19 cellular contexts compared by ENCODE assay signal in the genomic region with DNA sequence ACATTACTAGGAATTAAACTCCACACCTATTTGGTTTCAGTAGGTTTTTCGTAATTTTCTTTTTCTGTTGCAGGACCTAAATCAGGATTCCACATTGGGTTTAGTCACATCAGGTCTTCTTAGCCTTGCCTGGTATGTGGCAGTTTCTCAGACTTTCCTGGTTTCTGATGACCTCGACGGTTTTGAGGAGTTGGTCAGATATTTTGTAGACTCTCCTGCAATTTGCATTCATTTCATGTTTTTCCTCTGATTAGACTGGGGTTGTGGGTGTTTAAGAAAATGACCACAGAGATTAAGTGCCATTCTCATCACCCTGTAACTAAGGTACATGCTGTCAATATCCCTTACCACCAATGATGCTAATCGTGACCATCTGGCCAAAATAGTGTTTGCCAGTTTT.
A peak's percentile ranks its signal among the peaks of the same experiment; 100 is the strongest.
DNase-seq lines count a peak whose midpoint lies in the region; TF ChIP-seq lines count a peak whose summit lies in the region.
"Had no signal": no experiment of that assay in that cellular context is flagged by ENCODE, and none has a peak within 500 bp of the region (broad histone marks: within the 10 kb centered on the region; RNA-seq: fewer than 3 reads in every experiment).

No MANE protein-coding gene starts in this region.

- no peak overlapping the region for H2BK5ac ChIP-seq in mesenchymal stem cell (ENCODE audit: low read depth, low read length, poor library complexity, severe bottlenecking)

- H3K36me3 ChIP-seq in brain microvascular endothelial cell (replicated peaks) (no peaks in the 10 kb centered on the region), mesenchymal stem cell (ENCODE audit: control insufficient read depth in 1 of 2, insufficient read depth in 2 of 2, low read depth in 1 of 2, low read length in 2 of 2) (no peaks in the 10 kb centered on the region), uterus (no peaks in the 10 kb centered on the region)
- H3K36me3 ChIP-seq: HAP-1, SJSA1 had no signal

- no peak overlapping the region for H4K8ac ChIP-seq in mesenchymal stem cell (ENCODE audit: low read length)

- no peak overlapping the region for H2BK15ac ChIP-seq in mesenchymal stem cell (ENCODE audit: low read depth, poor library complexity, severe bottlenecking)

- no peak overlapping the region for H3K23ac ChIP-seq in mesenchymal stem cell (ENCODE audit: low read length in 2 of 2)

- no peaks in the 10 kb centered on the region for H3K27me3 ChIP-seq in brain microvascular endothelial cell (replicated peaks)
- peaks cover 0 to 21% of the 10 kb centered on the region in 2 experiments for H3K27me3 ChIP-seq in mesenchymal stem cell (ENCODE audit: control insufficient read depth in 1 of 2, insufficient read depth in 1 of 2, low read length in 2 of 2)
- H3K27me3 ChIP-seq in uterus, result no peaks in the 10 kb centered on the region
- H3K27me3 ChIP-seq: SJSA1 had no signal

- no peak overlapping the region for H2AFZ ChIP-seq in mesenchymal stem cell (ENCODE audit: low read depth, low read length)

- no peak overlapping the region for H3K9ac ChIP-seq in mesenchymal stem cell (ENCODE audit: low read length)

- intact Hi-C loops in uterus (cut with DNase I; ENCODE audit: low total_unique reads), result no loop called here

- peak; percentile 51 for DNase-seq in EH (ENCODE audit: low read depth)
- DNase-seq in NCI-H226, result peak; percentile 47
- DNase-seq in brain microvascular endothelial cell, result peak; percentile 80
- no peak for DNase-seq in mesenchymal stem cell
- DNase-seq in NCI-H2227 (lab: John Stamatoyannopoulos, UW; ENCODE audit: unreplicated experiment), result no peak
- DNase-seq in superior temporal gyrus (ENCODE audit: extremely low spot score), result no peak
- DNase-seq in uterus, result no peak
- no peak for DNase-seq in NCI-H2029 (lab: John Stamatoyannopoulos, UW)
- DNase-seq: C1 segment of cervical spinal cord, DMS79, NCI-H1092 treated with DMSO at 0.1 percent for 48 hours, NCI-H146, NCI-H2081 treated with DMSO at 0.1 percent for 48 hours, NCI-H510A, NCI-H748 treated with DMSO at 0.1 percent for 48 hours, OCI-M1 had no signal

- no peak overlapping the region for H3K4ac ChIP-seq in mesenchymal stem cell (ENCODE audit: low read depth in 1 of 2, low read length in 2 of 2)

- no peak overlapping the region for H3K14ac ChIP-seq in mesenchymal stem cell (ENCODE audit: low read length in 2 of 2)

- no peaks in the 10 kb centered on the region for H3K79me1 ChIP-seq in mesenchymal stem cell (replicated peaks; ENCODE audit: low read length, poor library complexity, severe bottlenecking)

- TF ChIP-seq CTCF in brain microvascular endothelial cell (IDR thresholded peaks at IDR 0.05; ENCODE audit: low read depth, low read length, missing control alignments), result no peak
- no peak for TF ChIP-seq CTCF in uterus (IDR thresholded peaks at IDR 0.05)

- 88% methylated on average over 3 of the region's 4 CpGs for WGBS in mesenchymal stem cell

- H2AK5ac ChIP-seq in mesenchymal stem cell (ENCODE audit: low read length, severe bottlenecking), result no peak overlapping the region

- H3K4me1 ChIP-seq in mesenchymal stem cell (ENCODE audit: control insufficient read depth, insufficient read depth, low read depth, low read length), result peaks cover 2% of the 10 kb centered on the region
- H3K4me1 ChIP-seq in uterus, result no peaks in the 10 kb centered on the region
- H3K4me1 ChIP-seq: HAP-1, SJSA1 had no signal

- H2BK12ac ChIP-seq in mesenchymal stem cell (ENCODE audit: low read length in 2 of 2), result no peak overlapping the region

- H2BK120ac ChIP-seq in mesenchymal stem cell (ENCODE audit: low read depth, low read length), result no peak overlapping the region

- H3K18ac ChIP-seq in mesenchymal stem cell (ENCODE audit: low read depth in 1 of 2, low read length in 2 of 2), result no peak overlapping the region

- H3K4me2 ChIP-seq in mesenchymal stem cell (ENCODE audit: low read length, poor library complexity, severe bottlenecking), result no peak overlapping the region

- no peak overlapping the region for H3K4me3 ChIP-seq in brain microvascular endothelial cell (ENCODE audit: low read depth, low read length)
- no peak overlapping the region for H3K4me3 ChIP-seq in mesenchymal stem cell (ENCODE audit: insufficient read depth in 1 of 2, low read depth in 1 of 2, low read length in 2 of 2)
- no peak overlapping the region for H3K4me3 ChIP-seq in uterus
- H3K4me3 ChIP-seq: HAP-1, K562, SJSA1 had no signal

- no peak for TF ChIP-seq POLR2A in uterus (IDR thresholded peaks at IDR 0.05)

- in situ Hi-C loops in brain microvascular endothelial cell (cut with HindIII; ENCODE audit: low pct_ligation_motif_present, low sequenced_read_pairs), result no loop called here

- no peak overlapping the region for H4K91ac ChIP-seq in mesenchymal stem cell (ENCODE audit: low read length)

- peak overlapping the region; percentile 71 for H3K27ac ChIP-seq in brain microvascular endothelial cell
- H3K27ac ChIP-seq in mesenchymal stem cell (ENCODE audit: low read length, poor library complexity, severe bottlenecking), result peak overlapping the region; percentile 54
- H3K27ac ChIP-seq in uterus, result no peak overlapping the region
- H3K27ac ChIP-seq: SJSA1 had no signal

- H3K9me3 ChIP-seq in mesenchymal stem cell (ENCODE audit: control insufficient read depth, low read length) (no peaks in the 10 kb centered on the region), uterus (no peaks in the 10 kb centered on the region)
- H3K9me3 ChIP-seq: SJSA1 had no signal

Comparison
In these comparisons a context has a peak if more than half of its experiments do, and no peak if none do; other contexts are left out.
1. DNase-seq: peak in EH (single experiment), NCI-H226 (single experiment) and brain microvascular endothelial cell (single experiment); none in mesenchymal stem cell (single experiment), NCI-H2227 (single experiment), superior temporal gyrus (single experiment), uterus (0 of 2) and NCI-H2029 (single experiment).
2. H3K27ac ChIP-seq: peak in brain microvascular endothelial cell (single experiment) and mesenchymal stem cell (single experiment); none in uterus (0 of 2).